8 cellular contexts compared by ENCODE assay signal in the genomic region with DNA sequence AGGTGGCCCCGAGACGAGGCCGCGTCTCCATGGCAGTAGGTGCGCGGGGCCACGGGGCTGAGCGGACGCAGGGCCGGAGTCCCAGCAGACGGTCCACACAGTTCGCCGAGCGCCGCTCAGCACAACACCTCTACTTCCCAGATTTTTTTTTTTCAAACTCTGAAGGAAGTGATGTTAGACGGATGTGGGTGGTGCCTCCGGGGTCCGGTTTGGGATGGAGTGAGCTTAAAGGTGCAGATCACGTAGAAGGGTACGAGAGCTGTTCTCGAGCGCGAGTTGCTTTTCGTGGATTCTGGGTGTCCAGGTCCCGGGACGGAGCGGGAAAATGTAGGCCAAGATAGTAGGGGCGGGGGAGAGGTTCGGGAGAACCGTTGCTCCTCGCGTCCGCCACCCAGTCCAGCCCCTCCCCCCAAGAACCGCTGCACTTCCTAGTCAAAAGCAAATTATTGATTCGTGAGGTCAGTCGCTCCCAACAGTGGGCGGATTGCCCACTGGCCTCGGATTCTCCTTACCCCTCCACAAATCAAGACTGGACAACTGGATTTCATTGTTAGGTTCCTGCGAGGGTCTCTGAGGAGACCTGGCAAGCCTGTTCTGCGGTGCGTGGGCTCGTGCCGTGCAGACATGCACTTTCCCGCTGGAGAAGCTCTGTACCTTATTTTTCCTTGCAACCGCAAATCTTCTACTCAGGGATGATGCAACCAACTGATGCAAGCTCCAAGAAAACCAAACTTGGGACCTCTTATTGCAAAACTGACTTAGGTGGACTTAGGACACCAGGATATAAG. TPM values are rescaled to one million over a fixed set of nuclear protein-coding genes. Genes with fewer than 3 reads are reported as not detected.
A peak's percentile ranks its signal among the peaks of the same experiment; 100 is the strongest.
DNase-seq lines count a peak whose midpoint lies in the region; ATAC-seq and TF ChIP-seq lines count a peak whose summit lies in the region.

TSS of gene TXNDC12 (minus strand) at position 126 of the 788 bp plus-strand sequence. CDS start at position 31, 95 bp downstream.

- H3F3A ChIP-seq in SU-DHL-6 (ENCODE audit: insufficient read depth), result peaks cover 9% of the 10 kb centered on the region

- H3K27me3 ChIP-seq in SU-DHL-6 (ENCODE audit: low read length), result no peaks in the 10 kb centered on the region
- H3K27me3 ChIP-seq in tibial artery, result no peaks in the 10 kb centered on the region

- H3K27me3 Mint-ChIP-seq in activated naive CD8-positive, alpha-beta T cell treated with anti-CD3 and anti-CD28 coated beads, Interleukin-2, amount 10 ng/mL, durations not matched to agents 7 days and 5 days, result no peaks in the 10 kb centered on the region
- no peaks in the 10 kb centered on the region for H3K27me3 Mint-ChIP-seq in osteocyte (ENCODE audit: unreplicated experiment)

- H3K36me3 ChIP-seq in SU-DHL-6 (ENCODE audit: low read length), result no peaks in the 10 kb centered on the region; the same call in 1 of the 2 replicates
- H3K36me3 ChIP-seq in tibial artery, result peaks cover 2 to 24% (median 14%) of the 10 kb centered on the region in 3 donors

- TF ChIP-seq CTCF in SU-DHL-6 (IDR thresholded peaks at IDR 0.05; ENCODE audit: insufficient read depth, low read length, poor library complexity, severe bottlenecking), result no peak
- TF ChIP-seq CTCF in osteocyte (IDR thresholded peaks at IDR 0.05), result no peak
- TF ChIP-seq CTCF in tibial artery (IDR thresholded peaks at IDR 0.05), result no peak

- peak within 1 kb of the TSS; percentile 82 for H2AFZ ChIP-seq in SU-DHL-6 (ENCODE audit: low read depth, low read length, severe bottlenecking)

- H3K4me3 ChIP-seq in SU-DHL-6 (ENCODE audit: insufficient read depth, low read length, poor library complexity, severe bottlenecking) (peak within 1 kb of the TSS; percentile 77), tibial artery (peak within 1 kb of the TSS; percentile 87 to 90)

- peaks cover 77% of the 10 kb centered on the region for H3K79me2 ChIP-seq in SU-DHL-6 (ENCODE audit: insufficient read depth, low read length)

- no peaks in the 10 kb centered on the region for H3K9me3 Mint-ChIP-seq in activated naive CD8-positive, alpha-beta T cell treated with anti-CD3 and anti-CD28 coated beads, Interleukin-2, amount 10 ng/mL, durations not matched to agents 7 days and 5 days
- H3K9me3 Mint-ChIP-seq in osteocyte (ENCODE audit: unreplicated experiment), result no peaks in the 10 kb centered on the region

- intact Hi-C loops in head of caudate nucleus (cut with DNase I), result loop anchor here (5.0 kb wide), 2 partner anchors 87 to 312 kb away; partner anchors contain the start of genes CC2D1B and ZFYVE9
- intact Hi-C loops in tibial artery (cut with DNase I; ENCODE audit: low total_unique reads), result loop anchor here (5.0 to 10.0 kb wide), 2 partner anchors 312 to 1090 kb away; partner anchors contain the start of genes CC2D1B and FAF1

- peaks cover 0 to 46% (median 31%) of the 10 kb centered on the region in 4 donors for H3K4me1 ChIP-seq in tibial artery

- peaks cover 42% of the 10 kb centered on the region for H3K4me1 Mint-ChIP-seq in activated naive CD8-positive, alpha-beta T cell treated with anti-CD3 and anti-CD28 coated beads, Interleukin-2, amount 10 ng/mL, durations not matched to agents 7 days and 5 days
- H3K4me1 Mint-ChIP-seq in osteocyte (ENCODE audit: unreplicated experiment), result peaks cover 47% of the 10 kb centered on the region

- H3K27ac ChIP-seq in SU-DHL-6 (ENCODE audit: low read depth, low read length), result peak within 1 kb of the TSS; percentile 73
- peak within 1 kb of the TSS; percentile 89 to 94 for H3K27ac ChIP-seq in tibial artery

- peak within 1 kb of the TSS; percentile 99 for H3K4me3 Mint-ChIP-seq in activated naive CD8-positive, alpha-beta T cell treated with anti-CD3 and anti-CD28 coated beads, Interleukin-2, amount 10 ng/mL, durations not matched to agents 7 days and 5 days
- peak within 1 kb of the TSS; percentile 98 for H3K4me3 Mint-ChIP-seq in osteocyte (ENCODE audit: unreplicated experiment)

- H3K9me3 ChIP-seq in SU-DHL-6 (ENCODE audit: insufficient read depth, low read length) (no peaks in the 10 kb centered on the region), tibial artery (no peaks in the 10 kb centered on the region)

- POLR2A ChIA-PET in activated naive CD8-positive, alpha-beta T cell treated with anti-CD3 and anti-CD28 coated beads, Interleukin-2, amount 10 ng/mL, durations not matched to agents 7 days and 5 days (lab: Charles Lee), result interaction anchor here (0.6 to 2.6 kb wide), 4 partner anchors 14 to 669 kb away, joined by 3 to 27 read pairs (median 4); partner anchors contain the start of genes KTI12, ORC1 and PRPF38A

- H3K9me2 ChIP-seq in SU-DHL-6 (replicated peaks; ENCODE audit: insufficient read depth, low read length), result no peaks in the 10 kb centered on the region

- peak; percentile 41 for ATAC-seq in HG02610 (IDR thresholded peaks at IDR 0.05; ENCODE audit: unreplicated experiment)
- peak; percentile 50 for ATAC-seq in activated naive CD8-positive, alpha-beta T cell treated with anti-CD3 and anti-CD28 coated beads, Interleukin-2, amount 10 ng/mL, durations not matched to agents 7 days and 5 days (ENCODE audit: low read depth)

- peak within 1 kb of the TSS; percentile 83 for H3K9ac ChIP-seq in SU-DHL-6 (ENCODE audit: low read length)

- peak within 1 kb of the TSS; percentile 94 for H3K27ac Mint-ChIP-seq in activated naive CD8-positive, alpha-beta T cell treated with anti-CD3 and anti-CD28 coated beads, Interleukin-2, amount 10 ng/mL, durations not matched to agents 7 days and 5 days
- H3K27ac Mint-ChIP-seq in osteocyte (ENCODE audit: unreplicated experiment), result peak within 1 kb of the TSS; percentile 98

- DNase-seq in GM04504 (ENCODE audit: low read depth) (peak; percentile 82), NCI-H128 (lab: John Stamatoyannopoulos, UW; ENCODE audit: unreplicated experiment) (peak; percentile 84), head of caudate nucleus (peak; percentile 71 to 94 (median 86)), osteocyte (ENCODE audit: extremely low spot score, unreplicated experiment) (peak; percentile 91), tibial artery (peak; percentile 89 to 91)
- peak; percentile 71 for DNase-seq in activated naive CD8-positive, alpha-beta T cell treated with anti-CD3 and anti-CD28 coated beads, Interleukin-2, amount 10 ng/mL, durations not matched to agents 7 days and 5 days

- H3K4me2 ChIP-seq in SU-DHL-6 (ENCODE audit: low read depth, low read length, poor library complexity, severe bottlenecking), result peak within 1 kb of the TSS; percentile 94

- peaks cover 3% of the 10 kb centered on the region; the same call in 1 of the 2 replicates for H4K20me1 ChIP-seq in SU-DHL-6 (ENCODE audit: low read depth, low read length)

- peaks cover 12% of the 10 kb centered on the region for H3K36me3 Mint-ChIP-seq in activated naive CD8-positive, alpha-beta T cell treated with anti-CD3 and anti-CD28 coated beads, Interleukin-2, amount 10 ng/mL, durations not matched to agents 7 days and 5 days
- H3K36me3 Mint-ChIP-seq in osteocyte (ENCODE audit: unreplicated experiment), result peaks cover 6% of the 10 kb centered on the region

RNA-seq across cellular contexts. Expression of gene TXNDC12, which starts in this region (rescaled TPM):
- total RNA-seq in activated naive CD8-positive, alpha-beta T cell treated with anti-CD3 and anti-CD28 coated beads, Interleukin-2, amount 10 ng/mL, durations not matched to agents 7 days and 5 days, result 10 to 100 TPM; 43.1 to 44.4 TPM
- total RNA-seq in osteocyte, result 46.6 and 49.8 TPM in 2 replicates

Comparison
In these comparisons a context has a peak if more than half of its experiments do, and no peak if none do; other contexts are left out.
1. Peak in every context shown above with its lines: DNase-seq, ATAC-seq, H3K4me3 ChIP-seq and H3K27ac ChIP-seq.